Comparison of ENCODE assay signal across 10 cellular contexts in genomic region chr3:17182158-17182557, GRCh38.
DNase-seq lines count a peak whose midpoint lies in the region; ATAC-seq and TF ChIP-seq lines count a peak whose summit lies in the region.
"Had no signal": no experiment of that assay in that cellular context is flagged by ENCODE, and none has a peak within 500 bp of the region (broad histone marks: within the 10 kb centered on the region; RNA-seq: fewer than 3 reads in every experiment).

No MANE protein-coding gene starts in this region.

- 42% methylated on average over 5 of the region's 5 CpGs for WGBS in hepatocyte (ENCODE audit: low lambda C conversion rate, missing lambda C conversion rate)

- H3K79me2 ChIP-seq in hepatocyte, result no peaks in the 10 kb centered on the region

- H3K9me2 ChIP-seq in hepatocyte (replicated peaks; ENCODE audit: insufficient read depth), result no peaks in the 10 kb centered on the region

- H3K9me3 ChIP-seq in hepatocyte (ENCODE audit: low read depth), result no peaks in the 10 kb centered on the region

- H3K36me3 ChIP-seq in hepatocyte (replicated peaks; ENCODE audit: insufficient read depth, low read depth), result no peaks in the 10 kb centered on the region

- H4K20me1 ChIP-seq in hepatocyte (ENCODE audit: insufficient read depth, poor library complexity, severe bottlenecking), result no peaks in the 10 kb centered on the region

- H2AFZ ChIP-seq in hepatocyte, result no peak overlapping the region

- intact Hi-C loops in head of caudate nucleus (cut with DNase I), result no loop called here

- H3K4me2 ChIP-seq in hepatocyte, result peak overlapping the region; percentile 28

- peaks cover 4% of the 10 kb centered on the region for H3K4me1 ChIP-seq in hepatocyte (ENCODE audit: insufficient read depth)

- ATAC-seq in GM18520 (IDR thresholded peaks at IDR 0.05; ENCODE audit: unreplicated experiment) (peak; percentile 38), GM21529 (IDR thresholded peaks at IDR 0.05; ENCODE audit: unreplicated experiment) (peak; percentile 65), HG03432 (IDR thresholded peaks at IDR 0.05; ENCODE audit: unreplicated experiment) (peak; percentile 67), HG02973 (IDR thresholded peaks at IDR 0.05; ENCODE audit: unreplicated experiment) (no peak)
- ATAC-seq: PC-3 had no signal

- no peak overlapping the region for H3K4me3 ChIP-seq in hepatocyte

- no peak for TF ChIP-seq CTCF in hepatocyte (IDR thresholded peaks at IDR 0.05; ENCODE audit: poor library complexity)

- no peaks in the 10 kb centered on the region for H3K27me3 ChIP-seq in hepatocyte

- no peak for DNase-seq in hepatocyte (ENCODE audit: low spot score)
- no peak for DNase-seq in head of caudate nucleus
- no peak for DNase-seq in activated effector memory CD4-positive, alpha-beta T cell treated with Interleukin-2 at 50 U/mL for 16 hours
- DNase-seq in NCI-H345 (lab: John Stamatoyannopoulos, UW), result no peak
- DNase-seq: activated B cell treated with CpG ODN at 0.5 μM for 24 hours, PC-3 had no signal

- peak overlapping the region; percentile 1 for H3K27ac ChIP-seq in hepatocyte
